29 cellular contexts compared by ENCODE assay signal in the genomic region with DNA sequence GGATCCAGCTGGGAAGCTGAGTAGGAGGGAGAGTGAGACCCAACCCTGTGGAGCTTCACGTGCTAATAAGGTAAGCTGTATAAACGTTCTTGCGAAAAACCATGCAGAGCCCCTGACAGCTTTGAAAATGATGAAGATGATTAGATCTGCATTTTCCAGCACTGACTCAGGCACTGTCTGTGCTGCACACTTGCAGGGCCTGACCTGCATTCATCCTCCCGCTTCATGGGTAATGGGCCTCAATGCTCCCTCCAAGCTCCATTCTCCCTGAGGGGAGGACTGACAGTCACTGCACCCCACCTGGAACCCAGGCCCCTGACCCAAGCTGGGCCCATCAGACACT.
"Had no signal": no experiment of that assay in that cellular context is flagged by ENCODE, and none has a peak within 500 bp of the region (broad histone marks: within the 10 kb centered on the region; RNA-seq: fewer than 3 reads in every experiment).

No MANE protein-coding gene starts in this region.

- H3K36me3 ChIP-seq: breast epithelium, cardiac muscle cell, colonic mucosa, esophagus squamous epithelium had no signal

- H3K4me1 ChIP-seq: body of pancreas, breast epithelium, colonic mucosa, esophagus squamous epithelium had no signal

- H3K4me3 Mint-ChIP-seq: activated CD4-positive, alpha-beta memory T cell treated with anti-CD3 and anti-CD28 coated beads, Interleukin-2, amount 10 ng/mL, durations not matched to agents 7 days and 5 days; activated CD4-positive, alpha-beta T cell treated with anti-CD3 and anti-CD28 coated beads, Interleukin-2, amount 10 ng/mL, durations not matched to agents 7 days and 5 days; activated naive CD4-positive, alpha-beta T cell treated with anti-CD3 and anti-CD28 coated beads, Interleukin-2, amount 10 ng/mL, durations not matched to agents 7 days and 5 days; activated naive CD8-positive, alpha-beta T cell treated with anti-CD3 and anti-CD28 coated beads, Interleukin-2, amount 10 ng/mL, durations not matched to agents 7 days and 5 days; activated T-cell treated with anti-CD3 and anti-CD28 coated beads, Interleukin-2, amount 50 U/mL, for 24 hours; activated T-cell treated with anti-CD3 and anti-CD28 coated beads, Interleukin-2, amount 50 U/mL, for 72 hours; WTC11 had no signal

- H3K27me3 ChIP-seq: body of pancreas, breast epithelium, cardiac muscle cell, colonic mucosa had no signal

- H3K36me3 Mint-ChIP-seq: activated naive CD4-positive, alpha-beta T cell treated with anti-CD3 and anti-CD28 coated beads, Interleukin-2, amount 10 ng/mL, durations not matched to agents 7 days and 5 days; activated naive CD4-positive, alpha-beta T cell treated with anti-CD3 and anti-CD28 coated beads, Interleukin-2, amount 50 U/mL, for 72 hours; activated naive CD8-positive, alpha-beta T cell treated with anti-CD3 and anti-CD28 coated beads, Interleukin-2, amount 10 ng/mL, durations not matched to agents 7 days and 5 days; WTC11 had no signal

- H3K4me3 ChIP-seq: body of pancreas, breast epithelium, cardiac muscle cell, colonic mucosa, esophagus squamous epithelium had no signal

- H3K4me1 Mint-ChIP-seq: activated CD4-positive, alpha-beta memory T cell treated with anti-CD3 and anti-CD28 coated beads, Interleukin-2, amount 10 ng/mL, durations not matched to agents 7 days and 5 days; activated CD4-positive, alpha-beta T cell treated with anti-CD3 and anti-CD28 coated beads, Interleukin-2, amount 10 ng/mL, durations not matched to agents 7 days and 5 days; activated naive CD4-positive, alpha-beta T cell treated with anti-CD3 and anti-CD28 coated beads, Interleukin-2, amount 10 ng/mL, durations not matched to agents 7 days and 5 days; activated naive CD8-positive, alpha-beta T cell treated with anti-CD3 and anti-CD28 coated beads, Interleukin-2, amount 10 ng/mL, durations not matched to agents 7 days and 5 days had no signal

- H3K27me3 Mint-ChIP-seq: activated naive CD8-positive, alpha-beta T cell treated with anti-CD3 and anti-CD28 coated beads, Interleukin-2, amount 10 ng/mL, durations not matched to agents 7 days and 5 days had no signal

- H3K9me3 ChIP-seq: body of pancreas, breast epithelium, colonic mucosa, esophagus squamous epithelium had no signal

- ATAC-seq: activated naive CD4-positive, alpha-beta T cell treated with anti-CD3 and anti-CD28 coated beads, Interleukin-2, amount 50 U/mL, for 72 hours; activated T-cell treated with anti-CD3 and anti-CD28 coated beads, Interleukin-2, amount 50 U/mL, for 72 hours; body of pancreas; WTC11 had no signal

- H3K9me3 Mint-ChIP-seq: activated CD4-positive, alpha-beta memory T cell treated with anti-CD3 and anti-CD28 coated beads, Interleukin-2, amount 10 ng/mL, durations not matched to agents 7 days and 5 days; activated CD4-positive, alpha-beta T cell treated with anti-CD3 and anti-CD28 coated beads, Interleukin-2, amount 10 ng/mL, durations not matched to agents 7 days and 5 days; activated naive CD4-positive, alpha-beta T cell treated with anti-CD3 and anti-CD28 coated beads, Interleukin-2, amount 10 ng/mL, durations not matched to agents 7 days and 5 days; activated naive CD4-positive, alpha-beta T cell treated with anti-CD3 and anti-CD28 coated beads, Interleukin-2, amount 50 U/mL, for 72 hours; activated naive CD8-positive, alpha-beta T cell treated with anti-CD3 and anti-CD28 coated beads, Interleukin-2, amount 10 ng/mL, durations not matched to agents 7 days and 5 days; activated T-cell treated with anti-CD3 and anti-CD28 coated beads, Interleukin-2, amount 50 U/mL, for 24 hours; activated T-cell treated with anti-CD3 and anti-CD28 coated beads, Interleukin-2, amount 50 U/mL, for 72 hours; WTC11 had no signal

- DNase-seq: activated CD4-positive, alpha-beta memory T cell treated with anti-CD3 and anti-CD28 coated beads, Interleukin-2, amount 10 ng/mL, durations not matched to agents 7 days and 5 days; activated CD4-positive, alpha-beta T cell treated with anti-CD3 and anti-CD28 coated beads for 1 hour; activated CD4-positive, alpha-beta T cell treated with anti-CD3 and anti-CD28 coated beads for 4 hours; activated CD4-positive, alpha-beta T cell treated with anti-CD3 and anti-CD28 coated beads, Interleukin-2, amount 10 ng/mL, durations not matched to agents 7 days and 5 days; activated CD4-positive, alpha-beta T cell treated with anti-CD3 and anti-CD28 coated beads, Interleukin-2, amount 50 U/mL, for 4 hours; activated CD8-positive, alpha-beta memory T cell treated with anti-CD3 and anti-CD28 coated beads, Interleukin-2, amount 50 U/mL, for 48 hours; activated gamma-delta T cell; activated naive CD4-positive, alpha-beta T cell; activated naive CD4-positive, alpha-beta T cell treated with anti-CD3 and anti-CD28 coated beads, Interleukin-2, amount 10 ng/mL, durations not matched to agents 7 days and 5 days; activated naive CD8-positive, alpha-beta T cell treated with anti-CD3 and anti-CD28 coated beads, Interleukin-2, amount 10 ng/mL, durations not matched to agents 7 days and 5 days; activated T-cell treated with anti-CD3 and anti-CD28 coated beads for 4 hours; activated T-cell treated with anti-CD3 and anti-CD28 coated beads, Interleukin-2, amount 50 U/mL, for 24 hours; activated T-cell treated with anti-CD3 and anti-CD28 coated beads, Interleukin-2, amount 50 U/mL, for 72 hours; amniotic stem cell; body of pancreas; central memory CD4-positive, alpha-beta T cell; cerebellar nuclear complex; colonic mucosa; effector CD8-positive, alpha-beta T cell; esophagus squamous epithelium; foreskin melanocyte; head of caudate nucleus; T-helper 2 cell had no signal

- H3K27ac Mint-ChIP-seq: activated CD4-positive, alpha-beta memory T cell treated with anti-CD3 and anti-CD28 coated beads, Interleukin-2, amount 10 ng/mL, durations not matched to agents 7 days and 5 days; activated CD4-positive, alpha-beta T cell treated with anti-CD3 and anti-CD28 coated beads, Interleukin-2, amount 10 ng/mL, durations not matched to agents 7 days and 5 days; activated naive CD4-positive, alpha-beta T cell treated with anti-CD3 and anti-CD28 coated beads, Interleukin-2, amount 10 ng/mL, durations not matched to agents 7 days and 5 days; activated naive CD4-positive, alpha-beta T cell treated with anti-CD3 and anti-CD28 coated beads, Interleukin-2, amount 50 U/mL, for 72 hours; activated naive CD8-positive, alpha-beta T cell treated with anti-CD3 and anti-CD28 coated beads, Interleukin-2, amount 10 ng/mL, durations not matched to agents 7 days and 5 days; activated T-cell treated with anti-CD3 and anti-CD28 coated beads, Interleukin-2, amount 50 U/mL, for 24 hours; activated T-cell treated with anti-CD3 and anti-CD28 coated beads, Interleukin-2, amount 50 U/mL, for 72 hours; WTC11 had no signal

- H3K27ac ChIP-seq: body of pancreas, breast epithelium, cardiac muscle cell, colonic mucosa, epithelial cell of prostate, esophagus squamous epithelium, VCaP had no signal
